In the genomic region with DNA sequence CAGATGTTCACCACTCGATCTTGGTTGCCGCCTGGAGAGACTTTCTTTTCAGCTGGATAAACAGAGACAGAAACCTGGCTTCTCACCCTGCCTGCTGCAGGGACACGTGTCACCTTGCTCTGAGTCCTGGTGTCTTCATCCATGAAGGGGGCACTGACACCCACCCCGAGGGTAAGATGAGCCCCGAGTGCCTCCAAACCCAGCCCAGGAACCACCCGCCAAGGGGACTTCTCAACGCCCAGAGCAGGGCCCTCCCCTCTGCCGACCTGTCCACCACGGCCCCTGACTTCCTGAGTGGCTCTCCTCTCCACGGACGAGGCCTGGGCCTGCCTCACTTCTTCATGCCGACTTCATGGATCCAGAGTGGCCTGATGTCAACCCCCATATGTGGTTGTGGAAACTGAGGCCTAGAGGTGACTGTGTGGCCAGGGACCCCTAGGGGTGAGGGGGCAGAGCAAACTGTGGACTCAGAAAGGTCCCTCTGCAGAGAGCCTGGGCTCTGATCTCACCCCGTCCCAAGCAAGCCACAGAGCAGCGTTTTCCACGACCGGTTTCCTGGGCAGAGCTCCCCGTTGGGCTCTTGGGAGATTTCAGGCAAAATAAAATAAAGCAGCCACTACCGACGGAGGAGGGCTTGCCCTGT, we compare ENCODE assay signal across 26 cellular contexts. TPM values are rescaled to one million over a fixed set of nuclear protein-coding genes. Genes with fewer than 3 reads are reported as not detected.
"Had no signal": no experiment of that assay in that cellular context is flagged by ENCODE, and none has a peak within 500 bp of the region (broad histone marks: within the 10 kb centered on the region; RNA-seq: fewer than 3 reads in every experiment).

No MANE protein-coding gene starts in this region.

- H3K9me3 Mint-ChIP-seq: activated T-cell treated with anti-CD3 and anti-CD28 coated beads, Interleukin-2, amount 50 U/mL, for 4 hours; activated T-helper 2 cell treated with anti-CD3 and anti-CD28 coated beads, Interferon-gamma antibody, Interleukin-2, Interleukin-4, amounts not matched to agents 10 μg/mL and 5 μg/mL and 100 μg/mL, durations not matched to agents 14 hours and 24 hours and 36 hours; central memory CD8-positive, alpha-beta T cell; effector memory CD8-positive, alpha-beta T cell; natural killer cell treated with Interleukin-12 subunit alpha and Interleukin-12 subunit beta and Interleukin-15 and Interleukin-18, amount 100 ng/mL, for 72 hours; T-helper 2 cell treated with Interferon-gamma antibody and Interleukin-4, amounts not matched to agents 5 μg/mL and 100 μg/mL, for 36 hours; WTC11 had no signal

- H3K27ac Mint-ChIP-seq: activated naive CD8-positive, alpha-beta T cell; activated T-helper 2 cell treated with anti-CD3 and anti-CD28 coated beads, Interferon-gamma antibody, Interleukin-2, Interleukin-4, amounts not matched to agents 10 μg/mL and 5 μg/mL and 100 μg/mL, durations not matched to agents 14 hours and 24 hours and 36 hours; effector memory CD8-positive, alpha-beta T cell; natural killer cell treated with Interleukin-12 subunit alpha and Interleukin-12 subunit beta and Interleukin-15 and Interleukin-18, amount 100 ng/mL, for 72 hours; T-helper 2 cell treated with Interferon-gamma antibody and Interleukin-4, amounts not matched to agents 5 μg/mL and 100 μg/mL, for 36 hours; WTC11 had no signal

- H3K27ac ChIP-seq: adrenal gland, esophagus muscularis mucosa, pancreas, psoas muscle, right atrium auricular region, tibial nerve had no signal

- ATAC-seq: activated T-cell treated with anti-CD3 and anti-CD28 coated beads, Interleukin-2, amount 50 U/mL, for 4 hours; effector memory CD8-positive, alpha-beta T cell; left ventricle myocardium superior; pancreas; psoas muscle; stimulated activated naive CD8-positive, alpha-beta T cell treated with anti-CD3 and anti-CD28 coated beads, Interleukin-15, Interleukin-2, amounts not matched to agents 100 U/mL and 50 U/mL, for 24 hours; WTC11 had no signal

- H3K4me1 Mint-ChIP-seq: central memory CD8-positive, alpha-beta T cell had no signal

- H3K4me3 ChIP-seq: adrenal gland, dorsolateral prefrontal cortex, esophagus muscularis mucosa, pancreas, psoas muscle, right atrium auricular region, tibial nerve had no signal

- H3K36me3 ChIP-seq: adrenal gland, esophagus muscularis mucosa, pancreas, right atrium auricular region, tibial nerve had no signal

- H3K4me3 Mint-ChIP-seq: activated naive CD8-positive, alpha-beta T cell; activated T-cell treated with anti-CD3 and anti-CD28 coated beads, Interleukin-2, amount 50 U/mL, for 4 hours; central memory CD8-positive, alpha-beta T cell; effector memory CD8-positive, alpha-beta T cell; natural killer cell treated with Interleukin-12 subunit alpha and Interleukin-12 subunit beta and Interleukin-15 and Interleukin-18, amount 100 ng/mL, for 72 hours; T-helper 2 cell treated with Interferon-gamma antibody and Interleukin-4, amounts not matched to agents 5 μg/mL and 100 μg/mL, for 36 hours; WTC11 had no signal

- H3K4me1 ChIP-seq: adrenal gland, pancreas, psoas muscle had no signal

- H3K9me3 ChIP-seq: adrenal gland, esophagus muscularis mucosa, pancreas, psoas muscle, right atrium auricular region, tibial nerve had no signal

- H3K36me3 Mint-ChIP-seq: activated naive CD8-positive, alpha-beta T cell; natural killer cell treated with Interleukin-12 subunit alpha and Interleukin-12 subunit beta and Interleukin-15 and Interleukin-18, amount 100 ng/mL, for 72 hours; WTC11 had no signal

- DNase-seq: activated CD4-positive, alpha-beta T cell treated with anti-CD3 and anti-CD28 coated beads, Interleukin-2, amount 50 U/mL, for 4 hours; activated CD8-positive, alpha-beta memory T cell treated with anti-CD3 and anti-CD28 coated beads, Interleukin-2, amount 50 U/mL, for 48 hours; activated naive CD4-positive, alpha-beta T cell; activated T-cell treated with anti-CD3 and anti-CD28 coated beads, Interleukin-2, amount 50 U/mL, for 4 hours; adrenal gland; dorsolateral prefrontal cortex; effector memory CD8-positive, alpha-beta T cell; hippocampal formation; kidney glomerular epithelial cell; mammary epithelial cell; psoas muscle; stimulated activated CD4-positive, alpha-beta T cell treated with anti-CD3 and anti-CD28 coated beads, Interleukin-12 subunit alpha, Interleukin-12 subunit beta, amount 100 ng/mL, for 4 hours; stimulated activated CD4-positive, alpha-beta T cell treated with anti-CD3 and anti-CD28 coated beads, Interleukin-4, amount 100 ng/mL, for 4 hours; stimulated activated naive CD8-positive, alpha-beta T cell treated with anti-CD3 and anti-CD28 coated beads, Interleukin-15, Interleukin-2, amounts not matched to agents 100 U/mL and 50 U/mL, for 24 hours had no signal

RNA-seq across cellular contexts. Expression of gene ADRA2C, which starts 5.1 kb away (rescaled TPM):
- total RNA-seq: activated CD8-positive, alpha-beta memory T cell treated with anti-CD3 and anti-CD28 coated beads for 36 hours; activated T-cell treated with anti-CD3 and anti-CD28 coated beads, Interleukin-2, amount 50 U/mL, for 4 hours; activated T-helper 2 cell treated with anti-CD3 and anti-CD28 coated beads, Interferon-gamma antibody, Interleukin-2, Interleukin-4, amounts not matched to agents 10 μg/mL and 5 μg/mL and 100 μg/mL, durations not matched to agents 14 hours and 24 hours and 36 hours; natural killer cell treated with Interleukin-12 subunit alpha and Interleukin-12 subunit beta and Interleukin-15 and Interleukin-18, amount 100 ng/mL, for 72 hours had no signal
